ENCODE assay signal across 17 cellular contexts in genomic region chr14:97074456-97074855, GRCh38.
DNase-seq lines count a peak whose midpoint lies in the region; ATAC-seq, FAIRE-seq and TF ChIP-seq lines count a peak whose summit lies in the region.
"Had no signal": no experiment of that assay in that cellular context is flagged by ENCODE, and none has a peak within 500 bp of the region (broad histone marks: within the 10 kb centered on the region; RNA-seq: fewer than 3 reads in every experiment).

No MANE protein-coding gene starts in this region.

- no peaks in the 10 kb centered on the region for H3K9me3 ChIP-seq in A673 (ENCODE audit: low read depth, low read length, poor library complexity, severe bottlenecking)
- no peaks in the 10 kb centered on the region for H3K9me3 ChIP-seq in K562 (replicated peaks; ENCODE audit: control insufficient read depth, insufficient read depth, low read depth, low read length)
- H3K9me3 ChIP-seq in neural cell (ENCODE audit: low read length), result no peaks in the 10 kb centered on the region
- H3K9me3 ChIP-seq in HepG2 (ENCODE audit: low read length), result no peaks in the 10 kb centered on the region
- H3K9me3 ChIP-seq: A549 had no signal

- WGBS in K562 (ENCODE audit: insufficient coverage, low coverage, missing lambda C conversion rate), result 2% methylated on average over 6 of the region's 6 CpGs
- WGBS in HepG2 (ENCODE audit: low lambda C conversion rate), result 50% methylated on average over 5 of the region's 6 CpGs

- no peak for FAIRE-seq in K562 (lab: Jason Lieb, UNC)
- FAIRE-seq in HepG2 (lab: Jason Lieb, UNC), result no peak
- FAIRE-seq: A549, H1 had no signal

- ATAC-seq in K562, result no peak
- ATAC-seq in HepG2, result no peak
- ATAC-seq in HG02759 (IDR thresholded peaks at IDR 0.05; ENCODE audit: unreplicated experiment), result no peak
- ATAC-seq: A549 had no signal

- H3K27me3 ChIP-seq in A673 (replicated peaks; ENCODE audit: insufficient read depth, low read depth, low read length, poor library complexity) (no peaks in the 10 kb centered on the region), K562 (ENCODE audit: control insufficient read depth in 2 of 2, insufficient read depth in 2 of 2, low read length in 2 of 2) (peaks cover 0 to 4% of the 10 kb centered on the region in 2 experiments; a peak in 2 of 5 replicates), neural cell (ENCODE audit: insufficient read depth, low read depth, low read length) (no peaks in the 10 kb centered on the region), HepG2 (ENCODE audit: control insufficient read depth in 1 of 2, insufficient read depth in 2 of 2, low read length in 2 of 2) (no peaks in the 10 kb centered on the region; a peak in 1 of 5 replicates)

- in situ Hi-C loops in K562 (cut with MboI) (no loop called here), HepG2 (cut with HindIII; ENCODE audit: extremely low pct_ligation_motif_present, low pct_unique_long_range_greater_than_20kb) (no loop called here)

- TF ChIP-seq RAD21 in K562 (CRISPR knock-in tag; conservative IDR thresholded peaks at IDR 0.05 in 1 of 2, IDR thresholded peaks at IDR 0.05 in 1 of 2), result no peak
- TF ChIP-seq RAD21 in neural cell (conservative IDR thresholded peaks at IDR 0.05), result no peak
- no peak for TF ChIP-seq RAD21 in HepG2 (CRISPR knock-in tag; IDR thresholded peaks at IDR 0.05)

- H3K9me1 ChIP-seq in K562 (ENCODE audit: control insufficient read depth, insufficient read depth, low read length), result no peaks in the 10 kb centered on the region

- H3K27ac ChIP-seq in A673 (ENCODE audit: low read depth, low read length, poor library complexity, severe bottlenecking) (peak overlapping the region; percentile 45), K562 (ENCODE audit: extremely low read depth, low read depth, low read length) (no peak overlapping the region), neural cell (ENCODE audit: low read length) (peak overlapping the region; percentile 49), HepG2 (ENCODE audit: extremely low read length, insufficient read depth, low read length) (no peak overlapping the region)
- H3K27ac ChIP-seq: 22Rv1, A549, HL-60 had no signal

- H4K20me1 ChIP-seq in K562 (replicated peaks; ENCODE audit: control insufficient read depth, insufficient read depth, low read length) (no peaks in the 10 kb centered on the region), neural cell (ENCODE audit: insufficient read depth) (no peaks in the 10 kb centered on the region), HepG2 (ENCODE audit: insufficient read depth, low read length) (no peaks in the 10 kb centered on the region)

- intact Hi-C loops in A673 (cut with micrococcal nuclease; ENCODE audit: unreplicated experiment), result no loop called here
- intact Hi-C loops in K562 (cut with micrococcal nuclease), result no loop called here
- intact Hi-C loops in HepG2 (cut with micrococcal nuclease; ENCODE audit: unreplicated experiment), result no loop called here

- no peak for TF ChIP-seq EP300 in K562 (IDR thresholded peaks at IDR 0.05; ENCODE audit: low read length)
- no peak for TF ChIP-seq EP300 in neural cell (conservative IDR thresholded peaks at IDR 0.05; ENCODE audit: poor library complexity, severe bottlenecking)
- TF ChIP-seq EP300 in HepG2 (IDR thresholded peaks at IDR 0.05; ENCODE audit: low read depth in 2 of 2, low read length in 2 of 2), result no peak
- no peak for TF ChIP-seq EP300 in HepG2 (CRISPR knock-in tag; IDR thresholded peaks at IDR 0.05; ENCODE audit: borderline replicate concordance)

- H3K4me2 ChIP-seq in K562 (ENCODE audit: insufficient read depth, low read length) (no peak overlapping the region), neural cell (ENCODE audit: low read length) (no peak overlapping the region), HepG2 (ENCODE audit: low read depth, low read length) (no peak overlapping the region)
- H3K4me2 ChIP-seq: A549 had no signal

- POLR2A ChIA-PET in A673 (lab: Charles Lee; ENCODE audit: low non-redundant PET), result no interaction called here
- POLR2A ChIA-PET in K562 (lab: Yijun Ruan, JAX), result interaction anchor here (0.7 kb wide), 1 partner anchor 19 kb away, joined by 3 read pairs; no protein-coding TSS in a partner anchor
- POLR2A ChIA-PET in HepG2 (lab: Yijun Ruan, JAX), result no interaction called here

- no peaks in the 10 kb centered on the region for H3K9me2 ChIP-seq in neural cell (ENCODE audit: insufficient read depth, low read length)

- no peak overlapping the region for H2AFZ ChIP-seq in K562 (ENCODE audit: low read depth, low read length)
- no peak overlapping the region for H2AFZ ChIP-seq in neural cell (ENCODE audit: low read depth, low read length)
- H2AFZ ChIP-seq in HepG2 (ENCODE audit: low read length), result no peak overlapping the region

- H3K4me3 ChIP-seq in A673 (ENCODE audit: low read depth, low read length, poor library complexity, severe bottlenecking), result no peak overlapping the region
- H3K4me3 ChIP-seq in K562, result no peak overlapping the region
- no peak overlapping the region for H3K4me3 ChIP-seq in neural cell (ENCODE audit: low read length)
- H3K4me3 ChIP-seq in HepG2 (replicated peaks in 1 of 3; ENCODE audit: insufficient read depth in 1 of 3, low read depth in 2 of 3, low read length in 3 of 3), result no peak overlapping the region
- H3K4me3 ChIP-seq: A549 had no signal

- TF ChIP-seq CTCF in A673 (conservative IDR thresholded peaks at IDR 0.05; ENCODE audit: low read depth, low read length) (no peak), K562 (IDR thresholded peaks at IDR 0.05 in 2 of 3, conservative IDR thresholded peaks at IDR 0.05 in 1 of 3; ENCODE audit: insufficient read depth in 2 of 3, low read depth in 1 of 3, low read length in 3 of 3) (no peak), neural cell (IDR thresholded peaks at IDR 0.05; ENCODE audit: poor library complexity, severe bottlenecking) (no peak), HepG2 (CRISPR knock-in tag; IDR thresholded peaks at IDR 0.05) (no peak)

- no peaks in the 10 kb centered on the region for H3F3A ChIP-seq in neural cell (ENCODE audit: insufficient read depth, low read length, poor library complexity, severe bottlenecking)

- H3K79me2 ChIP-seq in K562 (ENCODE audit: control insufficient read depth, insufficient read depth, low read length), result no peaks in the 10 kb centered on the region
- no peaks in the 10 kb centered on the region for H3K79me2 ChIP-seq in neural cell (replicated peaks; ENCODE audit: insufficient read depth, low read length)
- H3K79me2 ChIP-seq in HepG2 (ENCODE audit: insufficient read depth, low read length), result no peaks in the 10 kb centered on the region

- TF ChIP-seq POLR2A in K562 (conservative IDR thresholded peaks at IDR 0.05) (no peak), HepG2 (IDR thresholded peaks at IDR 0.05; ENCODE audit: insufficient read depth in 1 of 2, low read depth in 2 of 2, low read length in 2 of 2) (no peak)

- H3K9ac ChIP-seq in K562 (ENCODE audit: insufficient read depth in 1 of 2, low read depth in 2 of 2, low read length in 2 of 2) (no peak overlapping the region), neural cell (ENCODE audit: low read length) (peak overlapping the region; percentile 14), HepG2 (ENCODE audit: insufficient read depth, low read depth, low read length) (no peak overlapping the region)

- DNase-seq in A673 (ENCODE audit: low spot score) (no peak), RPMI7951 (ENCODE audit: low read depth) (peak; percentile 25), K562 (ENCODE audit: extremely low read depth in 1 of 4, low spot score in 3 of 4) (no peak), HepG2 (ENCODE audit: low spot score) (no peak), GM03348 (ENCODE audit: low spot score) (no peak)
- DNase-seq: CD4-positive, alpha-beta memory T cell; DMS153; DMS79; GDM1; H9; IMR-90 had no signal

- H3K36me3 ChIP-seq in A673 (ENCODE audit: insufficient read depth, low read length, poor library complexity, severe bottlenecking), result no peaks in the 10 kb centered on the region
- no peaks in the 10 kb centered on the region for H3K36me3 ChIP-seq in K562 (ENCODE audit: control insufficient read depth, insufficient read depth, low read length)
- H3K36me3 ChIP-seq in neural cell (ENCODE audit: insufficient read depth, low read length), result no peaks in the 10 kb centered on the region
- no peaks in the 10 kb centered on the region for H3K36me3 ChIP-seq in HepG2 (replicated peaks in 1 of 2; ENCODE audit: control insufficient read depth in 1 of 2, insufficient read depth in 2 of 2, low read length in 2 of 2)

- H3K4me1 ChIP-seq in A673 (ENCODE audit: insufficient read depth, low read length, poor library complexity, severe bottlenecking) (peaks cover 64% of the 10 kb centered on the region), K562 (replicated peaks in 1 of 2; ENCODE audit: control insufficient read depth in 2 of 2, insufficient read depth in 2 of 2, low read length in 2 of 2) (peaks cover 5 to 19% of the 10 kb centered on the region in 2 experiments; a peak in 3 of 5 replicates), HepG2 (ENCODE audit: insufficient read depth, low read length) (no peaks in the 10 kb centered on the region)
- H3K4me1 ChIP-seq: A549 had no signal

- no TSS peak for BruUV-seq in A673 (replicated peaks; lab: Mats Ljungman, UMichigan)
- no TSS peak for BruUV-seq in K562 (replicated peaks; lab: Mats Ljungman, UMichigan)
- no TSS peak for BruUV-seq in HepG2 (replicated peaks; lab: Mats Ljungman, UMichigan)

- CTCF ChIA-PET in A673 (lab: Charles Lee), result no interaction called here
- CTCF ChIA-PET in K562 (lab: Yijun Ruan, JAX; ENCODE audit: low intra/inter-chr PET ratio), result no interaction called here
- CTCF ChIA-PET in HepG2 (lab: Yijun Ruan, JAX; ENCODE audit: low intra/inter-chr PET ratio, low total read pairs), result no interaction called here

TF ChIP-seq in K562, 482 proteins besides CTCF, POLR2A, EP300 and RAD21 (continues in another document):
- no peak for TF ChIP-seq CBFB (CRISPR knock-in tag; IDR thresholded peaks at IDR 0.05)
- TF ChIP-seq FUS (optimal IDR thresholded peaks at IDR 0.05; ENCODE audit: low read depth, low read length), result no peak
- TF ChIP-seq HDAC8 (tag; IDR thresholded peaks at IDR 0.05), result no peak
- TF ChIP-seq ZEB2 (IDR thresholded peaks at IDR 0.05), result no peak
- TF ChIP-seq MTF1 (CRISPR knock-in tag; IDR thresholded peaks at IDR 0.05; ENCODE audit: borderline replicate concordance), result no peak
- TF ChIP-seq SIN3B (IDR thresholded peaks at IDR 0.05; ENCODE audit: low read depth), result no peak

TF ChIP-seq in neural cell, 6 proteins besides CTCF, POLR2A, EP300 and RAD21 (continues in another document):
- no peak for TF ChIP-seq SMC3 (conservative IDR thresholded peaks at IDR 0.05; ENCODE audit: poor library complexity)

TF ChIP-seq in HepG2, 621 proteins besides CTCF, POLR2A, EP300 and RAD21 (continues in another document):
- no peak for TF ChIP-seq SCMH1 (CRISPR knock-in tag; IDR thresholded peaks at IDR 0.05; ENCODE audit: borderline replicate concordance)
- TF ChIP-seq HNF4G (IDR thresholded peaks at IDR 0.05; ENCODE audit: borderline replicate concordance, low read depth, low read length), result no peak
- TF ChIP-seq HNF4G (CRISPR knock-in tag; IDR thresholded peaks at IDR 0.05; ENCODE audit: borderline replicate concordance, low read depth), result no peak
- TF ChIP-seq SOX13 (IDR thresholded peaks at IDR 0.05), result no peak
- no peak for TF ChIP-seq SOX13 (CRISPR knock-in tag; conservative IDR thresholded peaks at IDR 0.05 in 1 of 2, IDR thresholded peaks at IDR 0.05 in 1 of 2)

Comparison
In these comparisons a context has a peak if more than half of its experiments do, and no peak if none do; other contexts are left out.
1. H3K27ac ChIP-seq: peak in A673 (single experiment) and neural cell (single experiment); none in K562 (single experiment) and HepG2 (single experiment).